In genomic region chr1:165853528-165854075, GRCh38 we compare ENCODE assay signal across 15 cellular contexts. TPM values are rescaled to one million over a fixed set of nuclear protein-coding genes. Genes with fewer than 3 reads are reported as not detected.
DNase-seq lines count a peak whose midpoint lies in the region; ATAC-seq and TF ChIP-seq lines count a peak whose summit lies in the region.
"Had no signal": no experiment of that assay in that cellular context is flagged by ENCODE, and none has a peak within 500 bp of the region (broad histone marks: within the 10 kb centered on the region; RNA-seq: fewer than 3 reads in every experiment).

No MANE protein-coding gene starts in this region.

- DNase-seq in activated naive CD8-positive, alpha-beta T cell treated with anti-CD3 and anti-CD28 coated beads, Interleukin-2, amount 10 ng/mL, durations not matched to agents 7 days and 5 days = no peak
- no peak for DNase-seq in activated naive CD8-positive, alpha-beta T cell treated with anti-CD3 and anti-CD28 coated beads for 36 hours
- DNase-seq in hepatocyte (ENCODE audit: low spot score) = no peak
- DNase-seq in stimulated activated effector memory CD8-positive, alpha-beta T cell treated with anti-CD3 and anti-CD28 coated beads, Interleukin-12 subunit alpha, Interleukin-12 subunit beta, amount 100 ng/mL, for 72 hours (ENCODE audit: low spot score in 2 of 2) = no peak
- DNase-seq in SKM-1 (lab: John Stamatoyannopoulos, UW; ENCODE audit: unreplicated experiment) = no peak
- no peak for DNase-seq in cerebellar nuclear complex (lab: John Stamatoyannopoulos, UW)
- DNase-seq: activated CD4-positive, alpha-beta T cell treated with anti-CD3 and anti-CD28 coated beads for 36 hours; left ventricle myocardium superior; MM.1S; occipital lobe; stimulated activated CD8-positive, alpha-beta memory T cell treated with anti-CD3 and anti-CD28 coated beads, Interleukin-4, amount 100 ng/mL, for 48 hours had no signal

- H3K9me2 ChIP-seq in hepatocyte (replicated peaks; ENCODE audit: insufficient read depth) = no peaks in the 10 kb centered on the region

- H3K27me3 Mint-ChIP-seq in activated naive CD8-positive, alpha-beta T cell treated with anti-CD3 and anti-CD28 coated beads, Interleukin-2, amount 10 ng/mL, durations not matched to agents 7 days and 5 days = no peaks in the 10 kb centered on the region
- no peaks in the 10 kb centered on the region for H3K27me3 Mint-ChIP-seq in activated naive CD8-positive, alpha-beta T cell treated with anti-CD3 and anti-CD28 coated beads for 36 hours
- H3K27me3 Mint-ChIP-seq: activated CD4-positive, alpha-beta T cell treated with anti-CD3 and anti-CD28 coated beads for 36 hours; activated T-helper 17 cell treated with anti-CD3 and anti-CD28 coated beads, Interleukin-2, amount 50 U/mL, for 72 hours; brain had no signal

- H3K27ac Mint-ChIP-seq in activated naive CD8-positive, alpha-beta T cell treated with anti-CD3 and anti-CD28 coated beads, Interleukin-2, amount 10 ng/mL, durations not matched to agents 7 days and 5 days = peak overlapping the region; percentile 39
- H3K27ac Mint-ChIP-seq in activated naive CD8-positive, alpha-beta T cell treated with anti-CD3 and anti-CD28 coated beads for 36 hours = no peak overlapping the region
- peak overlapping the region; percentile 10 for H3K27ac Mint-ChIP-seq in stimulated activated effector memory CD8-positive, alpha-beta T cell treated with anti-CD3 and anti-CD28 coated beads, Interleukin-12 subunit alpha, Interleukin-12 subunit beta, amount 100 ng/mL, for 72 hours
- H3K27ac Mint-ChIP-seq: activated CD4-positive, alpha-beta T cell treated with anti-CD3 and anti-CD28 coated beads for 36 hours; activated T-helper 17 cell treated with anti-CD3 and anti-CD28 coated beads, Interleukin-2, amount 50 U/mL, for 72 hours had no signal

- 0 out of 2 replicates have a peak overlapping the region, but pooled peaks have one; percentile 23 for H3K4me3 ChIP-seq in WI38 (ENCODE audit: low read depth, low read length)
- H3K4me3 ChIP-seq in hepatocyte = no peak overlapping the region

- peaks cover 46% of the 10 kb centered on the region for H3K4me1 Mint-ChIP-seq in activated naive CD8-positive, alpha-beta T cell treated with anti-CD3 and anti-CD28 coated beads, Interleukin-2, amount 10 ng/mL, durations not matched to agents 7 days and 5 days
- peaks cover 22% of the 10 kb centered on the region for H3K4me1 Mint-ChIP-seq in activated naive CD8-positive, alpha-beta T cell treated with anti-CD3 and anti-CD28 coated beads for 36 hours
- peaks cover 70% of the 10 kb centered on the region for H3K4me1 Mint-ChIP-seq in stimulated activated effector memory CD8-positive, alpha-beta T cell treated with anti-CD3 and anti-CD28 coated beads, Interleukin-12 subunit alpha, Interleukin-12 subunit beta, amount 100 ng/mL, for 72 hours

- H2AFZ ChIP-seq in hepatocyte = no peak overlapping the region

- POLR2A ChIA-PET in activated naive CD8-positive, alpha-beta T cell treated with anti-CD3 and anti-CD28 coated beads, Interleukin-2, amount 10 ng/mL, durations not matched to agents 7 days and 5 days (lab: Charles Lee) = no interaction called here

- no peaks in the 10 kb centered on the region for H3K27me3 ChIP-seq in hepatocyte

- no peaks in the 10 kb centered on the region for H3K9me3 Mint-ChIP-seq in activated naive CD8-positive, alpha-beta T cell treated with anti-CD3 and anti-CD28 coated beads, Interleukin-2, amount 10 ng/mL, durations not matched to agents 7 days and 5 days
- H3K9me3 Mint-ChIP-seq in activated naive CD8-positive, alpha-beta T cell treated with anti-CD3 and anti-CD28 coated beads for 36 hours = no peaks in the 10 kb centered on the region
- H3K9me3 Mint-ChIP-seq in stimulated activated effector memory CD8-positive, alpha-beta T cell treated with anti-CD3 and anti-CD28 coated beads, Interleukin-12 subunit alpha, Interleukin-12 subunit beta, amount 100 ng/mL, for 72 hours = no peaks in the 10 kb centered on the region
- H3K9me3 Mint-ChIP-seq: activated T-helper 17 cell treated with anti-CD3 and anti-CD28 coated beads, Interleukin-2, amount 50 U/mL, for 72 hours; brain had no signal

- 61% methylated on average over 2 of the region's 2 CpGs for WGBS in hepatocyte (ENCODE audit: low lambda C conversion rate, missing lambda C conversion rate)

- no peaks in the 10 kb centered on the region for H3K9me3 ChIP-seq in hepatocyte (ENCODE audit: low read depth)

- peaks cover 7% of the 10 kb centered on the region for H3K36me3 Mint-ChIP-seq in activated naive CD8-positive, alpha-beta T cell treated with anti-CD3 and anti-CD28 coated beads, Interleukin-2, amount 10 ng/mL, durations not matched to agents 7 days and 5 days
- peaks cover 15% of the 10 kb centered on the region for H3K36me3 Mint-ChIP-seq in activated naive CD8-positive, alpha-beta T cell treated with anti-CD3 and anti-CD28 coated beads for 36 hours
- no peaks in the 10 kb centered on the region for H3K36me3 Mint-ChIP-seq in stimulated activated effector memory CD8-positive, alpha-beta T cell treated with anti-CD3 and anti-CD28 coated beads, Interleukin-12 subunit alpha, Interleukin-12 subunit beta, amount 100 ng/mL, for 72 hours

- no peak overlapping the region for H3K4me3 Mint-ChIP-seq in activated naive CD8-positive, alpha-beta T cell treated with anti-CD3 and anti-CD28 coated beads, Interleukin-2, amount 10 ng/mL, durations not matched to agents 7 days and 5 days
- H3K4me3 Mint-ChIP-seq in activated naive CD8-positive, alpha-beta T cell treated with anti-CD3 and anti-CD28 coated beads for 36 hours = no peak overlapping the region
- no peak overlapping the region for H3K4me3 Mint-ChIP-seq in stimulated activated effector memory CD8-positive, alpha-beta T cell treated with anti-CD3 and anti-CD28 coated beads, Interleukin-12 subunit alpha, Interleukin-12 subunit beta, amount 100 ng/mL, for 72 hours
- H3K4me3 Mint-ChIP-seq: activated CD4-positive, alpha-beta T cell treated with anti-CD3 and anti-CD28 coated beads for 36 hours; activated T-helper 17 cell treated with anti-CD3 and anti-CD28 coated beads, Interleukin-2, amount 50 U/mL, for 72 hours; brain had no signal

- peaks cover 80% of the 10 kb centered on the region for H3K79me2 ChIP-seq in hepatocyte

- no peak overlapping the region for H3K4me2 ChIP-seq in hepatocyte

- H3K36me3 ChIP-seq in hepatocyte (replicated peaks; ENCODE audit: insufficient read depth, low read depth) = no peaks in the 10 kb centered on the region

- H3K4me1 ChIP-seq in hepatocyte (ENCODE audit: insufficient read depth) = peaks cover 20% of the 10 kb centered on the region

- peak overlapping the region; percentile 56 for H3K27ac ChIP-seq in hepatocyte

- ATAC-seq in activated naive CD8-positive, alpha-beta T cell treated with anti-CD3 and anti-CD28 coated beads, Interleukin-2, amount 10 ng/mL, durations not matched to agents 7 days and 5 days (ENCODE audit: low read depth) = no peak
- ATAC-seq in stimulated activated effector memory CD8-positive, alpha-beta T cell treated with anti-CD3 and anti-CD28 coated beads, Interleukin-12 subunit alpha, Interleukin-12 subunit beta, amount 100 ng/mL, for 72 hours = no peak
- ATAC-seq in GM19397 (IDR thresholded peaks at IDR 0.05; ENCODE audit: unreplicated experiment) = no peak
- ATAC-seq: activated CD4-positive, alpha-beta T cell treated with anti-CD3 and anti-CD28 coated beads for 36 hours; activated T-helper 17 cell treated with anti-CD3 and anti-CD28 coated beads, Interleukin-2, amount 50 U/mL, for 72 hours had no signal

- no peaks in the 10 kb centered on the region for H4K20me1 ChIP-seq in hepatocyte (ENCODE audit: insufficient read depth, poor library complexity, severe bottlenecking)

- TF ChIP-seq CTCF in WI38 (IDR thresholded peaks at IDR 0.05; ENCODE audit: low read depth, low read length) (no peak), hepatocyte (IDR thresholded peaks at IDR 0.05; ENCODE audit: poor library complexity) (no peak)

RNA-seq across cellular contexts. Expression of gene UCK2, which starts 26.2 kb away (rescaled TPM):
- 10 to 100 TPM; 15.0 to 15.3 TPM for total RNA-seq in activated naive CD8-positive, alpha-beta T cell treated with anti-CD3 and anti-CD28 coated beads, Interleukin-2, amount 10 ng/mL, durations not matched to agents 7 days and 5 days
- total RNA-seq in activated naive CD8-positive, alpha-beta T cell treated with anti-CD3 and anti-CD28 coated beads for 36 hours = 10 to 100 TPM; 88.6 to 92.2 TPM
- total RNA-seq in hepatocyte = 15.7 and 20.9 TPM in 2 replicates
- 22.2 and 27.9 TPM in 2 replicates for polyA plus RNA-seq in hepatocyte
